In the genomic region with DNA sequence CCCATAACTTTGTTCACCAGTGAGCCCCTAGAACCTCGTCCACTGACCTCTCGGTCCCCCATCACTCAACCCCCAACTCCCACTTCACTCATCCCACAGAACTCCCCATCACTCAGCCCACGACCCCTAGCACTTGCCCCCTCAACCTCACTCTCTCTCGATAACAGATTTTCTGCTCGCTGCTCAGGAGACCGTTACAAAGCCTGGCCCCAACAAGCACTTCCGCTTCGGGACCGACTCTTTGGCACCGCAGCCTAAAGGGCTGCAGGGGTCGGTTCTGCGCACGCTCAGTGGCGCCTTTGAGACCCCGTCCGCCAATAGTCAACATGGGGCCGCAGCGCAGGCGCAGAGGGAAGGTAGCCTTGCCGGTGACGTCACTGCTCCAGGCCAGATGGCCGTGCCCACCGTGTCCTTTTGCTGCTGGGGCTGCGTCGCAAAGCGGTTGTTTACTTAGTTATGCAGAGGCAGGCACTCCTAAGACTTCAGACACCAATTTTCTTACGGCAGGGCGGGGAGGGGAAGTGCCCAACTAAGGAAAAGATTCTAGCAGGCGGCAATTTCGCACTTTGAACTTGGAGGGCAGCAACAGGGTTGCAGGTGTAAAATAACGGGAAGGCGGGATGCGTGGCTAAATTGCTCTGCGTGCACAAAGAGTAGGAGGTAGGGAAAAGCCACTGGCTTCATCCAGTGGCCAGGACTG, we compare ENCODE assay signal across 8 cellular contexts. TPM values are rescaled to one million over a fixed set of nuclear protein-coding genes. Genes with fewer than 3 reads are reported as not detected.
DNase-seq lines count a peak whose midpoint lies in the region; ATAC-seq and TF ChIP-seq lines count a peak whose summit lies in the region.

Gene ZNF182, minus strand, starts transcription at position 232 of the 700 bp plus-strand sequence. CDS start 1,380 bp downstream, outside the sequence.

- H3K36me3 Mint-ChIP-seq in T-helper 17 cell (ENCODE audit: low read depth) = peaks cover 2% of the 10 kb centered on the region

- H3K4me3 ChIP-seq in psoas muscle (peak within 1 kb of the TSS; percentile 70), urinary bladder (ENCODE audit: low read depth, low read length) (peak within 1 kb of the TSS; percentile 61)

- H3K27me3 ChIP-seq in psoas muscle (ENCODE audit: insufficient read depth in 3 of 3, low read length in 2 of 3) = no peaks in the 10 kb centered on the region

- no peaks in the 10 kb centered on the region for H3K4me1 ChIP-seq in psoas muscle
- no peaks in the 10 kb centered on the region for H3K4me1 ChIP-seq in urinary bladder (ENCODE audit: insufficient read depth)

- intact Hi-C loops in left ventricle myocardium superior (cut with micrococcal nuclease) (no loop called here), psoas muscle (cut with DNase I) (no loop called here)

- peaks cover 14% of the 10 kb centered on the region for H3K4me1 Mint-ChIP-seq in T-helper 17 cell

- H3K36me3 ChIP-seq in psoas muscle (ENCODE audit: insufficient read depth in 1 of 2, low read depth in 1 of 2) (no peaks in the 10 kb centered on the region), urinary bladder (ENCODE audit: insufficient read depth) (no peaks in the 10 kb centered on the region)

- H3K9me3 ChIP-seq in T-helper 17 cell (ENCODE audit: control insufficient read depth, low read length, poor library complexity, severe bottlenecking) = no peaks in the 10 kb centered on the region
- H3K9me3 ChIP-seq in psoas muscle = no peaks in the 10 kb centered on the region

- H3K4me3 Mint-ChIP-seq in T-helper 17 cell = peak within 1 kb of the TSS; percentile 96

- ATAC-seq in GM18498 (IDR thresholded peaks at IDR 0.05; ENCODE audit: unreplicated experiment) (peak; percentile 97), HG02884 (IDR thresholded peaks at IDR 0.05; ENCODE audit: unreplicated experiment) (peak; percentile 93), T-helper 17 cell (peak; percentile 92), left ventricle myocardium superior (peak; percentile 99), psoas muscle (peak; percentile 97 to 100 (median 98))

- H3K27ac Mint-ChIP-seq in T-helper 17 cell = peak within 1 kb of the TSS; percentile 95

- TF ChIP-seq CTCF in psoas muscle (IDR thresholded peaks at IDR 0.05) = no peak

- DNase-seq in NCI-H187 (lab: John Stamatoyannopoulos, UW) (peak; percentile 58 to 82), T-helper 17 cell (peak; percentile 83 to 88 (median 87)), anterior cingulate cortex (lab: John Stamatoyannopoulos, UW) (peak; percentile 8 to 89 (median 76)), left ventricle myocardium superior (peak; percentile 96), psoas muscle (peak; percentile 93 to 97)

- H3K27me3 Mint-ChIP-seq in T-helper 17 cell = no peaks in the 10 kb centered on the region

- H3K27ac ChIP-seq in psoas muscle = peak within 1 kb of the TSS; percentile 72
- peak within 1 kb of the TSS; percentile 38 for H3K27ac ChIP-seq in urinary bladder (ENCODE audit: low read depth)

- WGBS in psoas muscle, 3 donors = 0 to 42% (median 1%) methylated on average over 22 to 34 of the region's 34 CpGs
- WGBS in urinary bladder = under 1% methylated on average over 33 of the region's 34 CpGs

RNA-seq across cellular contexts. Expression of gene ZNF182, which starts in this region (rescaled TPM):
- total RNA-seq in T-helper 17 cell (1 to 10 TPM; 4.7 to 6.4 TPM), left ventricle myocardium superior (3.4 TPM), psoas muscle (1 to 10 TPM; 1.2 to 3.3 (median 2.8) TPM), urinary bladder (11.3 TPM)
- polyA plus RNA-seq in psoas muscle (1 to 10 TPM; 1.3 to 3.7 (median 1.6) TPM), urinary bladder (3.5 TPM)

Comparison
In these comparisons a context has a peak if more than half of its experiments do, and no peak if none do; other contexts are left out.
1. Peak in every context shown above with its lines: DNase-seq, ATAC-seq, H3K4me3 ChIP-seq and H3K27ac ChIP-seq.